ENCODE assay signal across 20 cellular contexts in genomic region chr5:133661389-133661788, GRCh38. TPM values are rescaled to one million over a fixed set of nuclear protein-coding genes. Genes with fewer than 3 reads are reported as not detected.
DNase-seq lines count a peak whose midpoint lies in the region; ATAC-seq, FAIRE-seq and TF ChIP-seq lines count a peak whose summit lies in the region.
"Had no signal": no experiment of that assay in that cellular context is flagged by ENCODE, and none has a peak within 500 bp of the region (broad histone marks: within the 10 kb centered on the region; RNA-seq: fewer than 3 reads in every experiment).

No MANE protein-coding gene starts in this region.

- H3K4me1 ChIP-seq in A549: peaks cover 37% of the 10 kb centered on the region
- no peaks in the 10 kb centered on the region for H3K4me1 ChIP-seq in HEK293 (ENCODE audit: control insufficient read depth, insufficient read depth, low read length)
- no peaks in the 10 kb centered on the region for H3K4me1 ChIP-seq in H1 (replicated peaks in 1 of 4; ENCODE audit: control insufficient read depth in 3 of 4, insufficient read depth in 4 of 4, low read length in 3 of 4)
- no peaks in the 10 kb centered on the region for H3K4me1 ChIP-seq in stomach
- H3K4me1 ChIP-seq: Caco-2 had no signal

- no peaks in the 10 kb centered on the region for H3K79me2 ChIP-seq in H1 (ENCODE audit: control insufficient read depth in 1 of 2, insufficient read depth in 2 of 2, low read length in 2 of 2)

- H3K27ac ChIP-seq in A549 (no peak overlapping the region), HEK293 (ENCODE audit: extremely low read depth, low read depth, low read length) (no peak overlapping the region), H1 (ENCODE audit: low read depth, low read length) (no peak overlapping the region), stomach (no peak overlapping the region)
- H3K27ac ChIP-seq: C4-2B had no signal

- H3K9me3 ChIP-seq in A549: no peaks in the 10 kb centered on the region
- H3K9me3 ChIP-seq in HEK293 (ENCODE audit: control insufficient read depth, insufficient read depth, low read depth, low read length): no peaks in the 10 kb centered on the region
- no peaks in the 10 kb centered on the region for H3K9me3 ChIP-seq in H1 (ENCODE audit: insufficient read depth in 2 of 2, low read depth in 1 of 2, low read length in 1 of 2)
- H3K9me3 ChIP-seq in stomach: no peaks in the 10 kb centered on the region
- H3K9me3 ChIP-seq: Caco-2 had no signal

- POLR2A ChIA-PET in A549 (lab: Yijun Ruan, JAX): no interaction called here
- POLR2A ChIA-PET in HEK293 (lab: Yijun Ruan, JAX): no interaction called here
- POLR2A ChIA-PET in H1 (lab: Charles Lee; ENCODE audit: partially characterized antibody): no interaction called here

- H3K4me2 ChIP-seq in A549: no peak overlapping the region
- H3K4me2 ChIP-seq in H1 (ENCODE audit: insufficient read depth in 1 of 2, low read depth in 2 of 2, low read length in 2 of 2): no peak overlapping the region

- no peak overlapping the region for H4K8ac ChIP-seq in H1 (ENCODE audit: extremely low read depth, insufficient read depth, low read length)

- no peaks in the 10 kb centered on the region for H4K20me1 ChIP-seq in H1 (replicated peaks in 1 of 2; ENCODE audit: control insufficient read depth in 1 of 2, insufficient read depth in 2 of 2, low read length in 2 of 2)

- no peaks in the 10 kb centered on the region for H3K23me2 ChIP-seq in H1 (ENCODE audit: low read depth, low read length)

- H3K79me1 ChIP-seq in H1 (ENCODE audit: low read depth, low read length): no peaks in the 10 kb centered on the region

- H3K56ac ChIP-seq in H1 (replicated peaks; ENCODE audit: insufficient read length, low read depth, low read length): no peak overlapping the region

- no peak overlapping the region for H4K91ac ChIP-seq in H1 (replicated peaks; ENCODE audit: insufficient read length, low read length)

- ATAC-seq in A549 (no peak), GM21528 (IDR thresholded peaks at IDR 0.05; ENCODE audit: low FRiP score, unreplicated experiment) (no peak)
- ATAC-seq: CD8-positive, alpha-beta T cell; HCT116 had no signal

- no peak overlapping the region for H3K23ac ChIP-seq in H1 (ENCODE audit: insufficient read length)

- no peak overlapping the region for H4K5ac ChIP-seq in H1 (ENCODE audit: insufficient read length, low read depth, low read length)

- TF ChIP-seq EP300 in A549 (IDR thresholded peaks at IDR 0.05) (no peak), H1 (IDR thresholded peaks at IDR 0.05; ENCODE audit: borderline replicate concordance in 1 of 2, low read depth in 2 of 2, low read length in 2 of 2) (no peak), stomach (IDR thresholded peaks at IDR 0.05) (no peak)

- no peak for TF ChIP-seq POLR2A in A549 (IDR thresholded peaks at IDR 0.05; ENCODE audit: low read length)
- TF ChIP-seq POLR2A in H1 (IDR thresholded peaks at IDR 0.05; ENCODE audit: control extremely low read depth in 1 of 2, low read depth in 2 of 2, low read length in 2 of 2): no peak
- no peak for TF ChIP-seq POLR2A in stomach (IDR thresholded peaks at IDR 0.05)

- 86% methylated on average over 2 of the region's 2 CpGs for WGBS in A549 (ENCODE audit: missing lambda C conversion rate)
- 100% methylated on average over 2 of the region's 2 CpGs; no CpG with 5 or more reads in 1 of the 2 experiments for WGBS in H1 (ENCODE audit: extremely low coverage in 1 of 2, insufficient coverage in 1 of 2, insufficient read length in 1 of 2, insufficient replicate concordance in 2 of 2, low coverage in 1 of 2, low lambda C conversion rate in 2 of 2, missing lambda C conversion rate in 1 of 2), 2 experiments
- WGBS in stomach, 5 donors: 86 to 100% (median 95%) methylated on average over 2 of the region's 2 CpGs

- no peak overlapping the region for H2AFZ ChIP-seq in H1 (ENCODE audit: low read length)

- no peak overlapping the region for H2BK120ac ChIP-seq in H1 (replicated peaks; ENCODE audit: low read depth, low read length)

- H2AK5ac ChIP-seq in H1 (ENCODE audit: low read depth, low read length): no peak overlapping the region

- CTCF ChIA-PET in A549 (lab: Yijun Ruan, JAX) (interaction anchor here (1.0 to 1.8 kb wide), 3 partner anchors 51 to 208 kb away, joined by 3 to 4 read pairs (median 3); no protein-coding TSS in a partner anchor), HEK293 (lab: Yijun Ruan, JAX) (interaction anchor here (0.6 to 1.1 kb wide), 3 partner anchors 107 to 208 kb away, joined by 3 read pairs; no protein-coding TSS in a partner anchor), H1 (lab: Charles Lee; ENCODE audit: partially characterized antibody) (interaction anchor here (1.4 to 1.7 kb wide), 4 partner anchors 14 to 238 kb away, joined by 3 to 5 read pairs (median 3); no protein-coding TSS in a partner anchor)

- H3K27me3 ChIP-seq in H1 (replicated peaks in 1 of 4; ENCODE audit: control insufficient read depth in 3 of 4, extremely low read depth in 1 of 4, insufficient read depth in 3 of 4, low read length in 3 of 4) (no peaks in the 10 kb centered on the region), stomach (peaks cover 0 to 4% (median 0%) of the 10 kb centered on the region in 3 donors)

- no peak overlapping the region for H2BK12ac ChIP-seq in H1 (ENCODE audit: low read depth, low read length)

- no peak overlapping the region for H2BK15ac ChIP-seq in H1 (ENCODE audit: low read length)

- intact Hi-C loops in stomach (cut with DNase I; ENCODE audit: low total_unique reads): no loop called here

- TF ChIP-seq RAD21 in A549 (conservative IDR thresholded peaks at IDR 0.05 in 1 of 2, IDR thresholded peaks at IDR 0.05 in 1 of 2): no peak
- no peak for TF ChIP-seq RAD21 in H1 (IDR thresholded peaks at IDR 0.05 in 1 of 2, conservative IDR thresholded peaks at IDR 0.05 in 1 of 2; ENCODE audit: low read depth in 2 of 2, low read length in 2 of 2)

- H3K4me3 ChIP-seq in A549 (no peak overlapping the region), HEK293 (ENCODE audit: low read depth, low read length) (no peak overlapping the region), H1 (ENCODE audit: extremely low read depth in 1 of 4, insufficient read depth in 2 of 4, low read depth in 3 of 4, low read length in 4 of 4) (no peak overlapping the region), stomach (no peak overlapping the region)

- H3K36me3 ChIP-seq in HEK293 (ENCODE audit: control insufficient read depth in 2 of 2, insufficient read depth in 1 of 2, low read length in 2 of 2) (no peaks in the 10 kb centered on the region), H1 (ENCODE audit: control insufficient read depth in 2 of 4, insufficient read depth in 4 of 4, low read length in 3 of 4) (no peaks in the 10 kb centered on the region), stomach (no peaks in the 10 kb centered on the region)

- no peak overlapping the region for H3K9ac ChIP-seq in H1 (replicated peaks in 1 of 4; ENCODE audit: extremely low read depth in 1 of 4, low read depth in 3 of 4, low read length in 3 of 4)

- H2BK20ac ChIP-seq in H1 (ENCODE audit: low read length): no peak overlapping the region

- TF ChIP-seq CTCF in A549 (IDR thresholded peaks at IDR 0.05) (no peak), HEK293 (tag by site-specific recombination; IDR thresholded peaks at IDR 0.05) (no peak), H1 (IDR thresholded peaks at IDR 0.05; ENCODE audit: control extremely low read depth in 1 of 3, insufficient read depth in 1 of 3, low read depth in 1 of 3, low read length in 3 of 3) (no peak), stomach (IDR thresholded peaks at IDR 0.05) (no peak)

- FAIRE-seq in A549 (lab: Jason Lieb, UNC) (peak; percentile 65), H1 (lab: Jason Lieb, UNC) (no peak)
- FAIRE-seq: GM12891, GM18507 had no signal

- H3K18ac ChIP-seq in H1 (ENCODE audit: extremely low read depth, low read length): no peak overlapping the region

- H3K4ac ChIP-seq in H1 (replicated peaks; ENCODE audit: insufficient read length, low read depth, low read length): no peak overlapping the region

- DNase-seq in A549 (ENCODE audit: low read depth in 1 of 2, low spot score in 1 of 2) (no peak), H1 (ENCODE audit: low read depth in 1 of 2, low spot score in 2 of 2) (no peak), inferior parietal cortex (ENCODE audit: extremely low spot score) (no peak), stomach (no peak)
- DNase-seq: 8988T; Caco-2; CD4-positive, CD25-positive, alpha-beta regulatory T cell; CD8-positive, alpha-beta T cell; DMS153; DND-41; GDM1; H9; HFFc6 had no signal

- no peak overlapping the region for H2BK5ac ChIP-seq in H1 (ENCODE audit: low read depth, low read length)

- no peak overlapping the region for H3K14ac ChIP-seq in H1 (ENCODE audit: insufficient read length)

TF ChIP-seq in HEK293, 187 proteins besides CTCF, POLR2A, EP300 and RAD21 (continues in another document):
- no peak for TF ChIP-seq REPIN1 (tag by site-specific recombination; IDR thresholded peaks at IDR 0.05; ENCODE audit: low read depth)
- no peak for TF ChIP-seq KLF16 (tag by site-specific recombination; IDR thresholded peaks at IDR 0.05)

TF ChIP-seq in H1, 55 proteins besides CTCF, POLR2A, EP300 and RAD21:
- TF ChIP-seq NANOG (IDR thresholded peaks at IDR 0.05; ENCODE audit: insufficient read depth, low read depth, low read length, poor library complexity, severe bottlenecking) (no peak), CREB1 (IDR thresholded peaks at IDR 0.05) (0 out of 2 replicates have a peak, but pooled peaks have one; percentile 35)

RNA-seq across cellular contexts. Expression of gene FSTL4, which starts 49.0 kb away (rescaled TPM):
- polyA plus RNA-seq in A549 (2011; rRNA removed): 1.8 and 2.8 TPM in 2 replicates
- 0.66 and 0.97 TPM in 2 replicates for polyA plus RNA-seq in A549 (2012; cell fraction: cytosol; rRNA removed)
- 1.5 and 1.7 TPM in 2 replicates for polyA plus RNA-seq in A549 (2012; cell fraction: nucleus; rRNA removed)
- polyA plus RNA-seq in A549 (2017; fragmentation: RNase III; extraction: RNeasy Plus Mini Kit Qiagen cat#74134 plus additional on column Dnase treatment): 0.90 to 1.6 TPM (median 0.92 TPM) in 3 replicates
- polyA minus RNA-seq in A549 (2011; rRNA and poly(A)+ RNA removed): 3.2 and 5.2 TPM in 2 replicates
- 4.1 and 6.1 TPM in 2 replicates for total RNA-seq in H1 (2021; fragmentation: NEBNext Ultra II Directional; extraction: Animal tissue kit (Norgen Biotek cat#: 25700))
- polyA plus RNA-seq in H1 (2011; rRNA removed): 3.1 and 6.5 TPM in 2 replicates
- 3.8 TPM for polyA plus RNA-seq in H1 (2011; cell fraction: cytosol; rRNA removed)
- polyA plus RNA-seq in H1 (2011; cell fraction: nucleus; rRNA removed): 11.6 TPM
- polyA plus RNA-seq in H1 (2012, experiment 1 of 2): 2.4 to 4.4 TPM (median 3.7 TPM) in 4 replicates
- 1.5 TPM for polyA plus RNA-seq in H1 (2012, experiment 2 of 2)
- polyA plus RNA-seq in H1 (2013, experiment 1 of 2): 3.5 TPM
- polyA plus RNA-seq in H1 (2013, experiment 2 of 2): 3.2 TPM
- polyA minus RNA-seq in H1 (2011; rRNA and poly(A)+ RNA removed): 10.8 and 11.0 TPM in 2 replicates
- 3.7 TPM for polyA minus RNA-seq in H1 (2011; cell fraction: cytosol; rRNA and poly(A)+ RNA removed)
- polyA minus RNA-seq in H1 (2011; cell fraction: nucleus; rRNA and poly(A)+ RNA removed): 18.8 TPM
- total RNA-seq in stomach: under 1 TPM in 1 of 5 donors, not detected in 4; 0.37 TPM
- under 1 TPM in 1 of 3 donors, not detected in 2; 0.55 TPM for polyA plus RNA-seq in stomach
- total RNA-seq: HFFc6 had no signal
- polyA plus RNA-seq: BJ; CD4-positive, CD25-positive, alpha-beta regulatory T cell had no signal
